Comparison of ENCODE assay signal across 1 cellular context in the genomic region with DNA sequence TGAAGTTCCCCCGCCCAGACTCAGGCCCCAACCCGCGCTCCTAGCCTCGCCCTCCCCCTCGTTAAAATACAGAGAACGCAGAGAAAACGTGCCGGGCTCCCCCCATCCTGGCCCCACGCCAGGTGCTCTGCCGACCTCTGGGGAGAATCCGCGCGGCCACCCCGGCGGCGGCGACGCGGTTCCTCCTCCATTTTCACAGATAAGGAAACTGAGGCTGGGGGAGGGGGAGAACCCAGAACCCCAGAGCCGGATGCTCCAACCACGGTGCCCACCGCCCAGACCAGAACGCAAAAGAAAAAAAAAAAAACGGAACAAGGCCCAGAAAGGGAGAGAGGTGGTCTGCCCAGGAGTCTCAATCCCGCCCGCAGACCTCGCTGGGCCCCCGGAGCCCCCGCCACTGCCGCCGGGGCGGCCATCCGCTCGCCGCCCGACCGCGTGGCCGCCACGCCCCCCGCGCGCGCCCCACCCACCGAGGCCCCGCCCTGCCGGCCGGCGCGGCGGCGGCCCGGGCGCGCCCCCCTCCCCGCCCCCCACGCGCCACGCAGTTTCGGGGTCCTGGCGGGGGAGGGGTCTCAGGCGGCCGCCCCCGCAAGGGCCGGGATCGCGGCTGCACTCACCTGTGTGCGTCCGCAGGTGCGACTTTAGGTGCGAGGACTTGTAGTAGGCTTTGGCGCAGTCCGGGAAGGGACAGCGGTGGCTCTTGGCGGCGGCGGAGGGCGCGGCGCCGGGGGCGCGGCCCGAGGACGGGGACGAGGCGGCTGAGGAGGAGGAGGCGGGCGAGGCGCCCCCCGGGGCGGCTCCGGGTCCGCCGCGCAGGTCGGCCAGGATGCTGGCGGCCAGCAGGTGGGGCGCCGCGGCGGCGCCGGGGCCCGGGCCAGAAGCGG.
TF ChIP-seq lines count a peak whose summit lies in the region.

No MANE protein-coding gene starts in this region.

TF ChIP-seq in HepG2, 621 proteins besides CTCF, POLR2A, EP300 and RAD21 (continued from another document and continues in another):
- TF ChIP-seq SP1 (IDR thresholded peaks at IDR 0.05) (no peak), SP1 (CRISPR knock-in tag; IDR thresholded peaks at IDR 0.05) (no peak), CHD2 (IDR thresholded peaks at IDR 0.05; ENCODE audit: low read depth, low read length) (no peak), ZNF841 (CRISPR knock-in tag; IDR thresholded peaks at IDR 0.05; ENCODE audit: borderline replicate concordance) (no peak), NBN (conservative IDR thresholded peaks at IDR 0.05) (no peak), SAP130 (CRISPR knock-in tag; IDR thresholded peaks at IDR 0.05; ENCODE audit: low read depth) (peak; percentile 52; the same call in 1 of the 2 replicates), POLR2AphosphoS2 (IDR thresholded peaks at IDR 0.05; ENCODE audit: low read depth, low read length) (no peak), ZSCAN9 (CRISPR knock-in tag; IDR thresholded peaks at IDR 0.05; ENCODE audit: borderline replicate concordance) (no peak), ZBTB7A (CRISPR knock-in tag; IDR thresholded peaks at IDR 0.05) (no peak), ZNF615 (CRISPR knock-in tag; IDR thresholded peaks at IDR 0.05; ENCODE audit: borderline replicate concordance) (no peak), ZNF766 (CRISPR knock-in tag; IDR thresholded peaks at IDR 0.05; ENCODE audit: borderline replicate concordance) (no peak), MATR3 (CRISPR knock-in tag; IDR thresholded peaks at IDR 0.05) (no peak), ZNF816 (CRISPR knock-in tag; IDR thresholded peaks at IDR 0.05; ENCODE audit: borderline replicate concordance) (peak; percentile 39; the same call in 1 of the 2 replicates), ARHGAP35 (CRISPR knock-in tag; IDR thresholded peaks at IDR 0.05; ENCODE audit: borderline replicate concordance) (no peak), SALL2 (CRISPR knock-in tag; IDR thresholded peaks at IDR 0.05) (no peak), KDM4B (CRISPR knock-in tag; IDR thresholded peaks at IDR 0.05) (no peak), RXRB (CRISPR knock-in tag; IDR thresholded peaks at IDR 0.05; ENCODE audit: borderline replicate concordance) (no peak), ERF (CRISPR knock-in tag; IDR thresholded peaks at IDR 0.05) (no peak), EHMT2 (IDR thresholded peaks at IDR 0.05; ENCODE audit: borderline replicate concordance, low read depth, low read length) (no peak), NR2C2 (CRISPR knock-in tag; IDR thresholded peaks at IDR 0.05; ENCODE audit: borderline replicate concordance) (no peak), ZNF30 (CRISPR knock-in tag; IDR thresholded peaks at IDR 0.05) (no peak), RFXANK (CRISPR knock-in tag; IDR thresholded peaks at IDR 0.05) (no peak), HDAC6 (IDR thresholded peaks at IDR 0.05; ENCODE audit: low read depth, low read length) (no peak), ZNF234 (CRISPR knock-in tag; conservative IDR thresholded peaks at IDR 0.05) (no peak), ZNF124 (CRISPR knock-in tag; IDR thresholded peaks at IDR 0.05) (no peak), ZBTB42 (CRISPR knock-in tag; IDR thresholded peaks at IDR 0.05) (no peak), AGO1 (IDR thresholded peaks at IDR 0.05; ENCODE audit: low read depth, low read length, poor library complexity, severe bottlenecking) (no peak), ZNF83 (CRISPR knock-in tag; IDR thresholded peaks at IDR 0.05; ENCODE audit: borderline replicate concordance) (no peak), WIZ (CRISPR knock-in tag; IDR thresholded peaks at IDR 0.05) (no peak), NAIF1 (CRISPR knock-in tag; IDR thresholded peaks at IDR 0.05; ENCODE audit: borderline replicate concordance) (no peak), MLLT10 (CRISPR knock-in tag; IDR thresholded peaks at IDR 0.05) (no peak), TMF1 (CRISPR knock-in tag; IDR thresholded peaks at IDR 0.05; ENCODE audit: low read depth) (no peak), ZFP36L1 (CRISPR knock-in tag; IDR thresholded peaks at IDR 0.05) (no peak), PITX1 (CRISPR knock-in tag; IDR thresholded peaks at IDR 0.05) (no peak), ZNF570 (CRISPR knock-in tag; IDR thresholded peaks at IDR 0.05; ENCODE audit: borderline replicate concordance) (no peak), FOXK2 (IDR thresholded peaks at IDR 0.05) (no peak), ZNF749 (CRISPR knock-in tag; IDR thresholded peaks at IDR 0.05; ENCODE audit: borderline replicate concordance) (no peak), ZNF501 (CRISPR knock-in tag; IDR thresholded peaks at IDR 0.05) (no peak)
- TF ChIP-seq, protein P1, sequence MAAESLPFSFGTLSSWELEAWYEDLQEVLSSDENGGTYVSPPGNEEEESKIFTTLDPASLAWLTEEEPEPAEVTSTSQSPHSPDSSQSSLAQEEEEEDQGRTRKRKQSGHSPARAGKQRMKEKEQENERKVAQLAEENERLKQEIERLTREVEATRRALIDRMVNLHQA (CRISPR knock-in tag; IDR thresholded peaks at IDR 0.05) = no peak
- TF ChIP-seq, protein P2, sequence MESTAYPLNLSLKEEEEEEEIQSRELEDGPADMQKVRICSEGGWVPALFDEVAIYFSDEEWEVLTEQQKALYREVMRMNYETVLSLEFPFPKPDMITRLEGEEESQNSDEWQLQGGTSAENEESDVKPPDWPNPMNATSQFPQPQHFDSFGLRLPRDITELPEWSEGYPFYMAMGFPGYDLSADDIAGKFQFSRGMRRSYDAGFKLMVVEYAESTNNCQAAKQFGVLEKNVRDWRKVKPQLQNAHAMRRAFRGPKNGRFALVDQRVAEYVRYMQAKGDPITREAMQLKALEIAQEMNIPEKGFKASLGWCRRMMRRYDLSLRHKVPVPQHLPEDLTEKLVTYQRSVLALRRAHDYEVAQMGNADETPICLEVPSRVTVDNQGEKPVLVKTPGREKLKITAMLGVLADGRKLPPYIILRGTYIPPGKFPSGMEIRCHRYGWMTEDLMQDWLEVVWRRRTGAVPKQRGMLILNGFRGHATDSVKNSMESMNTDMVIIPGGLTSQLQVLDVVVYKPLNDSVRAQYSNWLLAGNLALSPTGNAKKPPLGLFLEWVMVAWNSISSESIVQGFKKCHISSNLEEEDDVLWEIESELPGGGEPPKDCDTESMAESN (CRISPR knock-in tag; conservative IDR thresholded peaks at IDR 0.05) = no peak
- TF ChIP-seq, protein P3, sequence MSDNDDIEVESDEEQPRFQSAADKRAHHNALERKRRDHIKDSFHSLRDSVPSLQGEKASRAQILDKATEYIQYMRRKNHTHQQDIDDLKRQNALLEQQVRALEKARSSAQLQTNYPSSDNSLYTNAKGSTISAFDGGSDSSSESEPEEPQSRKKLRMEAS (IDR thresholded peaks at IDR 0.05) = peak; percentile 38; the same call in 1 of the 2 replicates
- TF ChIP-seq, protein P4, sequence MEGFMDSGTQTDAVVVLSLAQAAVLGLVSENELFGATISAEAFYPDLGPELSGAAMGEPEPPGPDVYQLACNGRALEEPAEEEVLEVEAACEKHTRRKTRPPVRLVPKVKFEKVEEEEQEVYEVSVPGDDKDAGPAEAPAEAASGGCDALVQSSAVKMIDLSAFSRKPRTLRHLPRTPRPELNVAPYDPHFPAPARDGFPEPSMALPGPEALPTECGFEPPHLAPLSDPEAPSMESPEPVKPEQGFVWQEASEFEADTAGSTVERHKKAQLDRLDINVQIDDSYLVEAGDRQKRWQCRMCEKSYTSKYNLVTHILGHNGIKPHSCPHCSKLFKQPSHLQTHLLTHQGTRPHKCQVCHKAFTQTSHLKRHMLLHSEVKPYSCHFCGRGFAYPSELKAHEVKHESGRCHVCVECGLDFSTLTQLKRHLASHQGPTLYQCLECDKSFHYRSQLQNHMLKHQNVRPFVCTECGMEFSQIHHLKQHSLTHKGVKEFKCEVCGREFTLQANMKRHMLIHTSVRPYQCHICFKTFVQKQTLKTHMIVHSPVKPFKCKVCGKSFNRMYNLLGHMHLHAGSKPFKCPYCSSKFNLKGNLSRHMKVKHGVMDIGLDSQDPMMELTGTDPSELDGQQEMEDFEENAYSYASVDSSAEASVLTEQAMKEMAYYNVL (CRISPR knock-in tag; IDR thresholded peaks at IDR 0.05; ENCODE audit: borderline replicate concordance) = no peak
- TF ChIP-seq, protein P5, sequence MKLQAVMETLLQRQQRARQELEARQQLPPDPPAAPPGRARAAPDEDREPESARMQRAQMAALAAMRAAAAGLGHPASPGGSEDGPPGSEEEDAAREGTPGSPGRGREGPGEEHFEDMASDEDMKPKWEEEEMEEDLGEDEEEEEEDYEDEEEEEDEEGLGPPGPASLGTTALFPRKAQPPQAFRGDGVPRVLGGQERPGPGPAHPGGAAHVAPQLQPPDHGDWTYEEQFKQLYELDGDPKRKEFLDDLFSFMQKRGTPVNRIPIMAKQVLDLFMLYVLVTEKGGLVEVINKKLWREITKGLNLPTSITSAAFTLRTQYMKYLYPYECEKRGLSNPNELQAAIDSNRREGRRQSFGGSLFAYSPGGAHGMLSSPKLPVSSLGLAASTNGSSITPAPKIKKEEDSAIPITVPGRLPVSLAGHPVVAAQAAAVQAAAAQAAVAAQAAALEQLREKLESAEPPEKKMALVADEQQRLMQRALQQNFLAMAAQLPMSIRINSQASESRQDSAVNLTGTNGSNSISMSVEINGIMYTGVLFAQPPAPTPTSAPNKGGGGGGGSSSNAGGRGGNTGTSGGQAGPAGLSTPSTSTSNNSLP (IDR thresholded peaks at IDR 0.05; ENCODE audit: low read depth, low read length) = no peak
- TF ChIP-seq, protein P6, sequence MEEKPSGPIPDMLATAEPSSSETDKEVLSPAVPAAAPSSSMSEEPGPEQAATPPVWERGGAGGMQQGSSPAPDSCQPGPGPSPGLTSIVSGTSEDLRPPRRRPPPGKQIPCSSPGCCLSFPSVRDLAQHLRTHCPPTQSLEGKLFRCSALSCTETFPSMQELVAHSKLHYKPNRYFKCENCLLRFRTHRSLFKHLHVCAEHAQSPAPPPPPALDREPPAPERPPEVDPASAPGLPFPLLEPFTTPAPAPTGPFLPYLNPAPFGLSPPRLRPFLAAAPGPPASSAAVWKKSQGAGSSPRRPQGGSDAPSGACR (CRISPR knock-in tag; IDR thresholded peaks at IDR 0.05) = no peak
- TF ChIP-seq, protein P7, sequence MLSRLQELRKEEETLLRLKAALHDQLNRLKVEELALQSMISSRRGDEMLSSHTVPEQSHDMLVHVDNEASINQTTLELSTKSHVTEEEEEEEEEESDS (CRISPR knock-in tag; IDR thresholded peaks at IDR 0.05; ENCODE audit: borderline replicate concordance) = no peak
- TF ChIP-seq, protein P8, sequence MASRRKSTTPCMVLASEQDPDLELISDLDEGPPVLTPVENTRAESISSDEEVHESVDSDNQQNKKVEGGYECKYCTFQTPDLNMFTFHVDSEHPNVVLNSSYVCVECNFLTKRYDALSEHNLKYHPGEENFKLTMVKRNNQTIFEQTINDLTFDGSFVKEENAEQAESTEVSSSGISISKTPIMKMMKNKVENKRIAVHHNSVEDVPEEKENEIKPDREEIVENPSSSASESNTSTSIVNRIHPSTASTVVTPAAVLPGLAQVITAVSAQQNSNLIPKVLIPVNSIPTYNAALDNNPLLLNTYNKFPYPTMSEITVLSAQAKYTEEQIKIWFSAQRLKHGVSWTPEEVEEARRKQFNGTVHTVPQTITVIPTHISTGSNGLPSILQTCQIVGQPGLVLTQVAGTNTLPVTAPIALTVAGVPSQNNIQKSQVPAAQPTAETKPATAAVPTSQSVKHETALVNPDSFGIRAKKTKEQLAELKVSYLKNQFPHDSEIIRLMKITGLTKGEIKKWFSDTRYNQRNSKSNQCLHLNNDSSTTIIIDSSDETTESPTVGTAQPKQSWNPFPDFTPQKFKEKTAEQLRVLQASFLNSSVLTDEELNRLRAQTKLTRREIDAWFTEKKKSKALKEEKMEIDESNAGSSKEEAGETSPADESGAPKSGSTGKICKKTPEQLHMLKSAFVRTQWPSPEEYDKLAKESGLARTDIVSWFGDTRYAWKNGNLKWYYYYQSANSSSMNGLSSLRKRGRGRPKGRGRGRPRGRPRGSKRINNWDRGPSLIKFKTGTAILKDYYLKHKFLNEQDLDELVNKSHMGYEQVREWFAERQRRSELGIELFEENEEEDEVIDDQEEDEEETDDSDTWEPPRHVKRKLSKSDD (CRISPR knock-in tag; IDR thresholded peaks at IDR 0.05; ENCODE audit: low read depth) = no peak
- TF ChIP-seq, protein P9, sequence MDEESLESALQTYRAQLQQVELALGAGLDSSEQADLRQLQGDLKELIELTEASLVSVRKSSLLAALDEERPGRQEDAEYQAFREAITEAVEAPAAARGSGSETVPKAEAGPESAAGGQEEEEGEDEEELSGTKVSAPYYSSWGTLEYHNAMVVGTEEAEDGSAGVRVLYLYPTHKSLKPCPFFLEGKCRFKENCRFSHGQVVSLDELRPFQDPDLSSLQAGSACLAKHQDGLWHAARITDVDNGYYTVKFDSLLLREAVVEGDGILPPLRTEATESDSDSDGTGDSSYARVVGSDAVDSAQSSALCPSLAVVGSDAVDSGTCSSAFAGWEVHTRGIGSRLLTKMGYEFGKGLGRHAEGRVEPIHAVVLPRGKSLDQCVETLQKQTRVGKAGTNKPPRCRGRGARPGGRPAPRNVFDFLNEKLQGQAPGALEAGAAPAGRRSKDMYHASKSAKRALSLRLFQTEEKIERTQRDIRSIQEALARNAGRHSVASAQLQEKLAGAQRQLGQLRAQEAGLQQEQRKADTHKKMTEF (CRISPR knock-in tag; IDR thresholded peaks at IDR 0.05) = peak; percentile 26; the same call in 1 of the 2 replicates
- TF ChIP-seq, protein P10, sequence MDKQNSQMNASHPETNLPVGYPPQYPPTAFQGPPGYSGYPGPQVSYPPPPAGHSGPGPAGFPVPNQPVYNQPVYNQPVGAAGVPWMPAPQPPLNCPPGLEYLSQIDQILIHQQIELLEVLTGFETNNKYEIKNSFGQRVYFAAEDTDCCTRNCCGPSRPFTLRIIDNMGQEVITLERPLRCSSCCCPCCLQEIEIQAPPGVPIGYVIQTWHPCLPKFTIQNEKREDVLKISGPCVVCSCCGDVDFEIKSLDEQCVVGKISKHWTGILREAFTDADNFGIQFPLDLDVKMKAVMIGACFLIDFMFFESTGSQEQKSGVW (CRISPR knock-in tag; IDR thresholded peaks at IDR 0.05; ENCODE audit: borderline replicate concordance) = no peak
- TF ChIP-seq, protein P11, sequence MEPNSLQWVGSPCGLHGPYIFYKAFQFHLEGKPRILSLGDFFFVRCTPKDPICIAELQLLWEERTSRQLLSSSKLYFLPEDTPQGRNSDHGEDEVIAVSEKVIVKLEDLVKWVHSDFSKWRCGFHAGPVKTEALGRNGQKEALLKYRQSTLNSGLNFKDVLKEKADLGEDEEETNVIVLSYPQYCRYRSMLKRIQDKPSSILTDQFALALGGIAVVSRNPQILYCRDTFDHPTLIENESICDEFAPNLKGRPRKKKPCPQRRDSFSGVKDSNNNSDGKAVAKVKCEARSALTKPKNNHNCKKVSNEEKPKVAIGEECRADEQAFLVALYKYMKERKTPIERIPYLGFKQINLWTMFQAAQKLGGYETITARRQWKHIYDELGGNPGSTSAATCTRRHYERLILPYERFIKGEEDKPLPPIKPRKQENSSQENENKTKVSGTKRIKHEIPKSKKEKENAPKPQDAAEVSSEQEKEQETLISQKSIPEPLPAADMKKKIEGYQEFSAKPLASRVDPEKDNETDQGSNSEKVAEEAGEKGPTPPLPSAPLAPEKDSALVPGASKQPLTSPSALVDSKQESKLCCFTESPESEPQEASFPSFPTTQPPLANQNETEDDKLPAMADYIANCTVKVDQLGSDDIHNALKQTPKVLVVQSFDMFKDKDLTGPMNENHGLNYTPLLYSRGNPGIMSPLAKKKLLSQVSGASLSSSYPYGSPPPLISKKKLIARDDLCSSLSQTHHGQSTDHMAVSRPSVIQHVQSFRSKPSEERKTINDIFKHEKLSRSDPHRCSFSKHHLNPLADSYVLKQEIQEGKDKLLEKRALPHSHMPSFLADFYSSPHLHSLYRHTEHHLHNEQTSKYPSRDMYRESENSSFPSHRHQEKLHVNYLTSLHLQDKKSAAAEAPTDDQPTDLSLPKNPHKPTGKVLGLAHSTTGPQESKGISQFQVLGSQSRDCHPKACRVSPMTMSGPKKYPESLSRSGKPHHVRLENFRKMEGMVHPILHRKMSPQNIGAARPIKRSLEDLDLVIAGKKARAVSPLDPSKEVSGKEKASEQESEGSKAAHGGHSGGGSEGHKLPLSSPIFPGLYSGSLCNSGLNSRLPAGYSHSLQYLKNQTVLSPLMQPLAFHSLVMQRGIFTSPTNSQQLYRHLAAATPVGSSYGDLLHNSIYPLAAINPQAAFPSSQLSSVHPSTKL (CRISPR knock-in tag; IDR thresholded peaks at IDR 0.05) = no peak
